ENCODE assay signal across 17 cellular contexts in genomic region chr6:43814865-43815264, GRCh38. TPM values are rescaled to one million over a fixed set of nuclear protein-coding genes. Genes with fewer than 3 reads are reported as not detected.
DNase-seq lines count a peak whose midpoint lies in the region; ATAC-seq and TF ChIP-seq lines count a peak whose summit lies in the region.
"Had no signal": no experiment of that assay in that cellular context is flagged by ENCODE, and none has a peak within 500 bp of the region (broad histone marks: within the 10 kb centered on the region; RNA-seq: fewer than 3 reads in every experiment).

No MANE protein-coding gene starts in this region.

- no peaks in the 10 kb centered on the region for H3K9me3 ChIP-seq in hepatocyte (ENCODE audit: low read depth)
- H3K9me3 ChIP-seq: SJCRH30 had no signal

- ATAC-seq in WTC11 (no peak), HG02884 (IDR thresholded peaks at IDR 0.05; ENCODE audit: unreplicated experiment) (no peak)
- ATAC-seq in stimulated activated effector memory CD8-positive, alpha-beta T cell treated with anti-CD3 and anti-CD28 coated beads, Interleukin-12 subunit alpha, Interleukin-12 subunit beta, amount 100 ng/mL, for 72 hours = no peak
- ATAC-seq: Panc1 had no signal

- no peaks in the 10 kb centered on the region for H3K79me2 ChIP-seq in hepatocyte

- no peaks in the 10 kb centered on the region for H3K27me3 ChIP-seq in hepatocyte
- H3K27me3 ChIP-seq: SJCRH30 had no signal

- H3K4me1 Mint-ChIP-seq in WTC11 = peaks cover 3% of the 10 kb centered on the region; the same call in 1 of the 2 replicates
- peaks cover 22% of the 10 kb centered on the region for H3K4me1 Mint-ChIP-seq in stimulated activated effector memory CD8-positive, alpha-beta T cell treated with anti-CD3 and anti-CD28 coated beads, Interleukin-12 subunit alpha, Interleukin-12 subunit beta, amount 100 ng/mL, for 72 hours
- peaks cover 6% of the 10 kb centered on the region; the same call in 1 of the 2 replicates for H3K4me1 Mint-ChIP-seq in HFFc6 (ENCODE audit: low read depth)

- TF ChIP-seq CTCF in WTC11 (IDR thresholded peaks at IDR 0.05) (no peak), hepatocyte (IDR thresholded peaks at IDR 0.05; ENCODE audit: poor library complexity) (no peak), HFFc6 (IDR thresholded peaks at IDR 0.05) (no peak)

- H3K36me3 Mint-ChIP-seq in WTC11 (no peaks in the 10 kb centered on the region), HFFc6 (ENCODE audit: low read depth) (no peaks in the 10 kb centered on the region)
- no peaks in the 10 kb centered on the region for H3K36me3 Mint-ChIP-seq in stimulated activated effector memory CD8-positive, alpha-beta T cell treated with anti-CD3 and anti-CD28 coated beads, Interleukin-12 subunit alpha, Interleukin-12 subunit beta, amount 100 ng/mL, for 72 hours

- H3K27ac Mint-ChIP-seq in WTC11 = 0 out of 2 replicates have a peak overlapping the region, but pooled peaks have one; percentile 52
- peak overlapping the region; percentile 58 for H3K27ac Mint-ChIP-seq in stimulated activated effector memory CD8-positive, alpha-beta T cell treated with anti-CD3 and anti-CD28 coated beads, Interleukin-12 subunit alpha, Interleukin-12 subunit beta, amount 100 ng/mL, for 72 hours
- no peak overlapping the region for H3K27ac Mint-ChIP-seq in HFFc6

- POLR2A ChIA-PET in WTC11 (lab: Charles Lee) = no interaction called here

- H4K20me1 ChIP-seq in hepatocyte (ENCODE audit: insufficient read depth, poor library complexity, severe bottlenecking) = no peaks in the 10 kb centered on the region

- no peaks in the 10 kb centered on the region for H3K9me2 ChIP-seq in hepatocyte (replicated peaks; ENCODE audit: insufficient read depth)

- DNase-seq in NCI-H2171 (lab: John Stamatoyannopoulos, UW) = peak; percentile 40
- DNase-seq in WTC11 (ENCODE audit: low spot score) = no peak
- DNase-seq in hepatocyte (ENCODE audit: low spot score) = no peak
- DNase-seq in stimulated activated effector memory CD8-positive, alpha-beta T cell treated with anti-CD3 and anti-CD28 coated beads, Interleukin-12 subunit alpha, Interleukin-12 subunit beta, amount 100 ng/mL, for 72 hours (ENCODE audit: low spot score in 2 of 2) = no peak
- no peak for DNase-seq in HFFc6
- no peak for DNase-seq in cerebellar nuclear complex (lab: John Stamatoyannopoulos, UW)
- DNase-seq: GOT3, HCEC 1CT, NCI-H1417, NCI-H187, NCI-H510A, NCI-H774, SJCRH30 had no signal

- no peaks in the 10 kb centered on the region for H3K36me3 ChIP-seq in hepatocyte (replicated peaks; ENCODE audit: insufficient read depth, low read depth)
- H3K36me3 ChIP-seq: SJCRH30 had no signal

- H3K27ac ChIP-seq in hepatocyte = peak overlapping the region; percentile 68
- H3K27ac ChIP-seq: C4-2B, KMS-11, SJCRH30 had no signal

- CTCF ChIA-PET in WTC11 (lab: Charles Lee) = interaction anchor here (1.1 to 1.2 kb wide), 3 partner anchors 40 to 264 kb away, joined by 3 read pairs; partner anchors contain the start of gene VEGFA

- H3K4me3 Mint-ChIP-seq in WTC11 (no peak overlapping the region), HFFc6 (no peak overlapping the region)
- no peak overlapping the region for H3K4me3 Mint-ChIP-seq in stimulated activated effector memory CD8-positive, alpha-beta T cell treated with anti-CD3 and anti-CD28 coated beads, Interleukin-12 subunit alpha, Interleukin-12 subunit beta, amount 100 ng/mL, for 72 hours

- no peak overlapping the region for H3K4me3 ChIP-seq in hepatocyte
- H3K4me3 ChIP-seq: SJCRH30 had no signal

- H3K9me3 Mint-ChIP-seq in WTC11 (no peaks in the 10 kb centered on the region), HFFc6 (no peaks in the 10 kb centered on the region)
- no peaks in the 10 kb centered on the region for H3K9me3 Mint-ChIP-seq in stimulated activated effector memory CD8-positive, alpha-beta T cell treated with anti-CD3 and anti-CD28 coated beads, Interleukin-12 subunit alpha, Interleukin-12 subunit beta, amount 100 ng/mL, for 72 hours

- H3K27me3 Mint-ChIP-seq in WTC11 (ENCODE audit: low read depth) (no peaks in the 10 kb centered on the region), HFFc6 (ENCODE audit: insufficient read depth) (peaks cover 9% of the 10 kb centered on the region)

- H2AFZ ChIP-seq in hepatocyte = no peak overlapping the region

- 47% methylated on average over 2 of the region's 2 CpGs for WGBS in hepatocyte (ENCODE audit: low lambda C conversion rate, missing lambda C conversion rate)

- H3K4me1 ChIP-seq in hepatocyte (ENCODE audit: insufficient read depth) = peaks cover 24% of the 10 kb centered on the region

- H3K4me2 ChIP-seq in hepatocyte = no peak overlapping the region
- H3K4me2 ChIP-seq: KMS-11 had no signal

TF ChIP-seq in WTC11, 78 proteins besides CTCF, POLR2A, EP300 and RAD21 (continues in another document):
- TF ChIP-seq ZNF138 (CRISPR knock-in tag; conservative IDR thresholded peaks at IDR 0.05) (no peak), ATF3 (CRISPR knock-in tag; conservative IDR thresholded peaks at IDR 0.05) (no peak), RELA (CRISPR knock-in tag; IDR thresholded peaks at IDR 0.05; ENCODE audit: borderline replicate concordance) (no peak), KAT7 (CRISPR knock-in tag; IDR thresholded peaks at IDR 0.05; ENCODE audit: borderline replicate concordance) (no peak), TCF7 (CRISPR knock-in tag; IDR thresholded peaks at IDR 0.05; ENCODE audit: low read depth) (no peak), SMAD4 (CRISPR knock-in tag; IDR thresholded peaks at IDR 0.05) (no peak), NFE2L1 (CRISPR knock-in tag; IDR thresholded peaks at IDR 0.05) (no peak), ELF4 (CRISPR knock-in tag; IDR thresholded peaks at IDR 0.05; ENCODE audit: low read depth) (no peak), FOXJ3 (CRISPR knock-in tag; IDR thresholded peaks at IDR 0.05; ENCODE audit: borderline replicate concordance) (no peak), ZBTB43 (CRISPR knock-in tag; IDR thresholded peaks at IDR 0.05) (no peak), ZNF121 (CRISPR knock-in tag; IDR thresholded peaks at IDR 0.05) (no peak)
- TF ChIP-seq, protein P1, sequence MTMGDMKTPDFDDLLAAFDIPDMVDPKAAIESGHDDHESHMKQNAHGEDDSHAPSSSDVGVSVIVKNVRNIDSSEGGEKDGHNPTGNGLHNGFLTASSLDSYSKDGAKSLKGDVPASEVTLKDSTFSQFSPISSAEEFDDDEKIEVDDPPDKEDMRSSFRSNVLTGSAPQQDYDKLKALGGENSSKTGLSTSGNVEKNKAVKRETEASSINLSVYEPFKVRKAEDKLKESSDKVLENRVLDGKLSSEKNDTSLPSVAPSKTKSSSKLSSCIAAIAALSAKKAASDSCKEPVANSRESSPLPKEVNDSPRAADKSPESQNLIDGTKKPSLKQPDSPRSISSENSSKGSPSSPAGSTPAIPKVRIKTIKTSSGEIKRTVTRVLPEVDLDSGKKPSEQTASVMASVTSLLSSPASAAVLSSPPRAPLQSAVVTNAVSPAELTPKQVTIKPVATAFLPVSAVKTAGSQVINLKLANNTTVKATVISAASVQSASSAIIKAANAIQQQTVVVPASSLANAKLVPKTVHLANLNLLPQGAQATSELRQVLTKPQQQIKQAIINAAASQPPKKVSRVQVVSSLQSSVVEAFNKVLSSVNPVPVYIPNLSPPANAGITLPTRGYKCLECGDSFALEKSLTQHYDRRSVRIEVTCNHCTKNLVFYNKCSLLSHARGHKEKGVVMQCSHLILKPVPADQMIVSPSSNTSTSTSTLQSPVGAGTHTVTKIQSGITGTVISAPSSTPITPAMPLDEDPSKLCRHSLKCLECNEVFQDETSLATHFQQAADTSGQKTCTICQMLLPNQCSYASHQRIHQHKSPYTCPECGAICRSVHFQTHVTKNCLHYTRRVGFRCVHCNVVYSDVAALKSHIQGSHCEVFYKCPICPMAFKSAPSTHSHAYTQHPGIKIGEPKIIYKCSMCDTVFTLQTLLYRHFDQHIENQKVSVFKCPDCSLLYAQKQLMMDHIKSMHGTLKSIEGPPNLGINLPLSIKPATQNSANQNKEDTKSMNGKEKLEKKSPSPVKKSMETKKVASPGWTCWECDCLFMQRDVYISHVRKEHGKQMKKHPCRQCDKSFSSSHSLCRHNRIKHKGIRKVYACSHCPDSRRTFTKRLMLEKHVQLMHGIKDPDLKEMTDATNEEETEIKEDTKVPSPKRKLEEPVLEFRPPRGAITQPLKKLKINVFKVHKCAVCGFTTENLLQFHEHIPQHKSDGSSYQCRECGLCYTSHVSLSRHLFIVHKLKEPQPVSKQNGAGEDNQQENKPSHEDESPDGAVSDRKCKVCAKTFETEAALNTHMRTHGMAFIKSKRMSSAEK (CRISPR knock-in tag; IDR thresholded peaks at IDR 0.05; ENCODE audit: borderline replicate concordance) = no peak
- TF ChIP-seq, protein P2, sequence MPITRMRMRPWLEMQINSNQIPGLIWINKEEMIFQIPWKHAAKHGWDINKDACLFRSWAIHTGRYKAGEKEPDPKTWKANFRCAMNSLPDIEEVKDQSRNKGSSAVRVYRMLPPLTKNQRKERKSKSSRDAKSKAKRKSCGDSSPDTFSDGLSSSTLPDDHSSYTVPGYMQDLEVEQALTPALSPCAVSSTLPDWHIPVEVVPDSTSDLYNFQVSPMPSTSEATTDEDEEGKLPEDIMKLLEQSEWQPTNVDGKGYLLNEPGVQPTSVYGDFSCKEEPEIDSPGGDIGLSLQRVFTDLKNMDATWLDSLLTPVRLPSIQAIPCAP (CRISPR knock-in tag; IDR thresholded peaks at IDR 0.05) = no peak

RNA-seq across cellular contexts. Expression of gene VEGFA, which starts 44.9 kb away (rescaled TPM):
- total RNA-seq in WTC11 (2021) (41.9 to 44.4 TPM (median 43.8 TPM) in 3 replicates), hepatocyte (165 and 179 TPM in 2 replicates)
- polyA plus RNA-seq in hepatocyte = 129 and 148 TPM in 2 replicates
- total RNA-seq in HFFc6 (2021; fragmentation: NEBNext Ultra II Directional; extraction: Animal tissue kit (Norgen Biotek cat#: 25700)) = 10 to 100 TPM; 26.0 to 37.4 (median 28.3) TPM
